Comparison of ENCODE assay signal across 1 cellular context in genomic region chr18:57586243-57587049, GRCh38.
TF ChIP-seq lines count a peak whose summit lies in the region.

A gene with protein sequence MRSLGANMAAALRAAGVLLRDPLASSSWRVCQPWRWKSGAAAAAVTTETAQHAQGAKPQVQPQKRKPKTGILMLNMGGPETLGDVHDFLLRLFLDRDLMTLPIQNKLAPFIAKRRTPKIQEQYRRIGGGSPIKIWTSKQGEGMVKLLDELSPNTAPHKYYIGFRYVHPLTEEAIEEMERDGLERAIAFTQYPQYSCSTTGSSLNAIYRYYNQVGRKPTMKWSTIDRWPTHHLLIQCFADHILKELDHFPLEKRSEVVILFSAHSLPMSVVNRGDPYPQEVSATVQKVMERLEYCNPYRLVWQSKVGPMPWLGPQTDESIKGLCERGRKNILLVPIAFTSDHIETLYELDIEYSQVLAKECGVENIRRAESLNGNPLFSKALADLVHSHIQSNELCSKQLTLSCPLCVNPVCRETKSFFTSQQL (minus strand): TSS chr18:57586702. CDS start chr18:57586620, 82 bp downstream.

TF ChIP-seq in HepG2, 621 proteins besides CTCF, POLR2A, EP300 and RAD21 (continued from another document and continues in another):
- 0 out of 2 replicates have a peak, but pooled peaks have one; percentile 64 for TF ChIP-seq THAP8 (CRISPR knock-in tag; IDR thresholded peaks at IDR 0.05; ENCODE audit: borderline replicate concordance)
- peak; percentile 35; the same call in 1 of the 2 replicates for TF ChIP-seq MYC (CRISPR knock-in tag; IDR thresholded peaks at IDR 0.05; ENCODE audit: borderline replicate concordance)
- 0 out of 2 replicates have a peak, but pooled peaks have one; percentile 33 for TF ChIP-seq E2F5 (CRISPR knock-in tag; conservative IDR thresholded peaks at IDR 0.05)
- TF ChIP-seq SALL2 (CRISPR knock-in tag; IDR thresholded peaks at IDR 0.05) = peak; percentile 49
- TF ChIP-seq ZNF883 (CRISPR knock-in tag; IDR thresholded peaks at IDR 0.05; ENCODE audit: not compliant biosample characterization) = peak; percentile 34
- TF ChIP-seq ZNF550 (CRISPR knock-in tag; IDR thresholded peaks at IDR 0.05; ENCODE audit: borderline replicate concordance) = no peak
- TF ChIP-seq SAFB2 (CRISPR knock-in tag; IDR thresholded peaks at IDR 0.05; ENCODE audit: borderline replicate concordance, low read depth) = 0 out of 2 replicates have a peak, but pooled peaks have one; percentile 38
- peak; percentile 89 for TF ChIP-seq YY1 (IDR thresholded peaks at IDR 0.05; ENCODE audit: insufficient read depth, insufficient replicate concordance, low read depth, low read length)
- peak; percentile 50 for TF ChIP-seq HOXA3 (CRISPR knock-in tag; IDR thresholded peaks at IDR 0.05)
- no peak for TF ChIP-seq HNF4G (IDR thresholded peaks at IDR 0.05; ENCODE audit: borderline replicate concordance, low read depth, low read length)
- peak; percentile 53; the same call in 1 of the 2 replicates for TF ChIP-seq HNF4G (CRISPR knock-in tag; IDR thresholded peaks at IDR 0.05; ENCODE audit: borderline replicate concordance, low read depth)
- 0 out of 2 replicates have a peak, but pooled peaks have one; percentile 39 for TF ChIP-seq THAP7 (CRISPR knock-in tag; IDR thresholded peaks at IDR 0.05)
- peak; percentile 52; the same call in 1 of the 2 replicates for TF ChIP-seq ZNF777 (CRISPR knock-in tag; IDR thresholded peaks at IDR 0.05)
- TF ChIP-seq BORCS8-MEF2B (CRISPR knock-in tag; IDR thresholded peaks at IDR 0.05) = no peak; the same call in 1 of the 2 replicates
- TF ChIP-seq ZBTB38 (CRISPR knock-in tag; IDR thresholded peaks at IDR 0.05) = 0 out of 2 replicates have a peak, but pooled peaks have one; percentile 55
- TF ChIP-seq, protein P1, sequence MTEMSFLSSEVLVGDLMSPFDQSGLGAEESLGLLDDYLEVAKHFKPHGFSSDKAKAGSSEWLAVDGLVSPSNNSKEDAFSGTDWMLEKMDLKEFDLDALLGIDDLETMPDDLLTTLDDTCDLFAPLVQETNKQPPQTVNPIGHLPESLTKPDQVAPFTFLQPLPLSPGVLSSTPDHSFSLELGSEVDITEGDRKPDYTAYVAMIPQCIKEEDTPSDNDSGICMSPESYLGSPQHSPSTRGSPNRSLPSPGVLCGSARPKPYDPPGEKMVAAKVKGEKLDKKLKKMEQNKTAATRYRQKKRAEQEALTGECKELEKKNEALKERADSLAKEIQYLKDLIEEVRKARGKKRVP (CRISPR knock-in tag; IDR thresholded peaks at IDR 0.05) = 0 out of 4 replicates have a peak, but pooled peaks of 1 of the 2 experiments have one; percentile 28
- no peak for TF ChIP-seq RARA (CRISPR knock-in tag; IDR thresholded peaks at IDR 0.05)
- TF ChIP-seq ZNF766 (CRISPR knock-in tag; IDR thresholded peaks at IDR 0.05; ENCODE audit: borderline replicate concordance) = 0 out of 2 replicates have a peak, but pooled peaks have one; percentile 57
- TF ChIP-seq PAWR (CRISPR knock-in tag; IDR thresholded peaks at IDR 0.05; ENCODE audit: borderline replicate concordance) = no peak
- TF ChIP-seq MAFG (CRISPR knock-in tag; IDR thresholded peaks at IDR 0.05) = peak; percentile 93
- no peak for TF ChIP-seq RFX5 (IDR thresholded peaks at IDR 0.05; ENCODE audit: low read depth, low read length)
- TF ChIP-seq ZNF142 (CRISPR knock-in tag; IDR thresholded peaks at IDR 0.05) = no peak
- no peak for TF ChIP-seq ZNF614 (CRISPR knock-in tag; IDR thresholded peaks at IDR 0.05; ENCODE audit: borderline replicate concordance)
- TF ChIP-seq CENPX (CRISPR knock-in tag; IDR thresholded peaks at IDR 0.05) = no peak
- peak; percentile 45; the same call in 1 of the 2 replicates for TF ChIP-seq ZFP91 (CRISPR knock-in tag; IDR thresholded peaks at IDR 0.05; ENCODE audit: borderline replicate concordance)
- TF ChIP-seq, protein P2, sequence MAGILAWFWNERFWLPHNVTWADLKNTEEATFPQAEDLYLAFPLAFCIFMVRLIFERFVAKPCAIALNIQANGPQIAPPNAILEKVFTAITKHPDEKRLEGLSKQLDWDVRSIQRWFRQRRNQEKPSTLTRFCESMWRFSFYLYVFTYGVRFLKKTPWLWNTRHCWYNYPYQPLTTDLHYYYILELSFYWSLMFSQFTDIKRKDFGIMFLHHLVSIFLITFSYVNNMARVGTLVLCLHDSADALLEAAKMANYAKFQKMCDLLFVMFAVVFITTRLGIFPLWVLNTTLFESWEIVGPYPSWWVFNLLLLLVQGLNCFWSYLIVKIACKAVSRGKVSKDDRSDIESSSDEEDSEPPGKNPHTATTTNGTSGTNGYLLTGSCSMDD (CRISPR knock-in tag; IDR thresholded peaks at IDR 0.05) = no peak
- peak; percentile 99 for TF ChIP-seq HNRNPLL (IDR thresholded peaks at IDR 0.05; ENCODE audit: low read depth, low read length, poor library complexity, severe bottlenecking)
- TF ChIP-seq ZNF564 (CRISPR knock-in tag; IDR thresholded peaks at IDR 0.05) = 0 out of 2 replicates have a peak, but pooled peaks have one; percentile 40
- no peak for TF ChIP-seq AGO1 (IDR thresholded peaks at IDR 0.05; ENCODE audit: low read depth, low read length, poor library complexity, severe bottlenecking)
- TF ChIP-seq ZNF740 (CRISPR knock-in tag; IDR thresholded peaks at IDR 0.05) = no peak
- peak; percentile 83 for TF ChIP-seq ZBTB14 (CRISPR knock-in tag; IDR thresholded peaks at IDR 0.05)
- 0 out of 2 replicates have a peak, but pooled peaks have one; percentile 7 for TF ChIP-seq BHLHE40 (IDR thresholded peaks at IDR 0.05; ENCODE audit: low read length)
- TF ChIP-seq, protein P3, sequence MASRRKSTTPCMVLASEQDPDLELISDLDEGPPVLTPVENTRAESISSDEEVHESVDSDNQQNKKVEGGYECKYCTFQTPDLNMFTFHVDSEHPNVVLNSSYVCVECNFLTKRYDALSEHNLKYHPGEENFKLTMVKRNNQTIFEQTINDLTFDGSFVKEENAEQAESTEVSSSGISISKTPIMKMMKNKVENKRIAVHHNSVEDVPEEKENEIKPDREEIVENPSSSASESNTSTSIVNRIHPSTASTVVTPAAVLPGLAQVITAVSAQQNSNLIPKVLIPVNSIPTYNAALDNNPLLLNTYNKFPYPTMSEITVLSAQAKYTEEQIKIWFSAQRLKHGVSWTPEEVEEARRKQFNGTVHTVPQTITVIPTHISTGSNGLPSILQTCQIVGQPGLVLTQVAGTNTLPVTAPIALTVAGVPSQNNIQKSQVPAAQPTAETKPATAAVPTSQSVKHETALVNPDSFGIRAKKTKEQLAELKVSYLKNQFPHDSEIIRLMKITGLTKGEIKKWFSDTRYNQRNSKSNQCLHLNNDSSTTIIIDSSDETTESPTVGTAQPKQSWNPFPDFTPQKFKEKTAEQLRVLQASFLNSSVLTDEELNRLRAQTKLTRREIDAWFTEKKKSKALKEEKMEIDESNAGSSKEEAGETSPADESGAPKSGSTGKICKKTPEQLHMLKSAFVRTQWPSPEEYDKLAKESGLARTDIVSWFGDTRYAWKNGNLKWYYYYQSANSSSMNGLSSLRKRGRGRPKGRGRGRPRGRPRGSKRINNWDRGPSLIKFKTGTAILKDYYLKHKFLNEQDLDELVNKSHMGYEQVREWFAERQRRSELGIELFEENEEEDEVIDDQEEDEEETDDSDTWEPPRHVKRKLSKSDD (CRISPR knock-in tag; IDR thresholded peaks at IDR 0.05; ENCODE audit: low read depth) = peak; percentile 48
- TF ChIP-seq REXO4 (CRISPR knock-in tag; IDR thresholded peaks at IDR 0.05; ENCODE audit: borderline replicate concordance) = no peak
- peak; percentile 88 for TF ChIP-seq NFE2 (CRISPR knock-in tag; IDR thresholded peaks at IDR 0.05)
- TF ChIP-seq, protein P4, sequence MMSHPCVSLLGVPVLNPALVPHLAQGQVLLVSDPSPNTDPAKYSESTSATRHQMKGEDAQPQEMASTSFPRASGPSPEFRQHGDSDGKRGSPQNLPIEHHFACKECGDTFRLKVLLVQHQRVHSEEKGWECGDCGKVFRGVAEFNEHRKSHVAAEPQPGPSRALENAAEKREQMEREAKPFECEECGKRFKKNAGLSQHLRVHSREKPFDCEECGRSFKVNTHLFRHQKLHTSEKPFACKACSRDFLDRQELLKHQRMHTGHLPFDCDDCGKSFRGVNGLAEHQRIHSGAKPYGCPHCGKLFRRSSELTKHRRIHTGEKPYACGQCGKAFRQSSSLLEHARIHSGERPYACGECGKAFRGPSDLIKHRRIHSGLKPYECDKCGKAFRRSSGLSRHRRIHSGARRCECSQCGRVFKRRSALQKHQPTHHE (CRISPR knock-in tag; IDR thresholded peaks at IDR 0.05; ENCODE audit: borderline replicate concordance) = no peak
- TF ChIP-seq ZNF451 (CRISPR knock-in tag; IDR thresholded peaks at IDR 0.05) = peak; percentile 23; the same call in 1 of the 2 replicates
